In genomic region chr17:73433501-73433900, GRCh38 we compare ENCODE assay signal across 21 cellular contexts.
DNase-seq lines count a peak whose midpoint lies in the region; FAIRE-seq and TF ChIP-seq lines count a peak whose summit lies in the region.
"Had no signal": no experiment of that assay in that cellular context is flagged by ENCODE, and none has a peak within 500 bp of the region (broad histone marks: within the 10 kb centered on the region; RNA-seq: fewer than 3 reads in every experiment).

No MANE protein-coding gene starts in this region.

- POLR2A ChIA-PET in activated CD4-positive, alpha-beta T cell treated with anti-CD3 and anti-CD28 coated beads, Interleukin-2, amount 10 ng/mL, durations not matched to agents 7 days and 5 days (lab: Charles Lee), result no interaction called here

- H3K27me3 Mint-ChIP-seq in activated CD4-positive, alpha-beta T cell treated with anti-CD3 and anti-CD28 coated beads, Interleukin-2, amount 10 ng/mL, durations not matched to agents 7 days and 5 days, result no peaks in the 10 kb centered on the region
- H3K27me3 Mint-ChIP-seq: CD4-positive, alpha-beta T cell had no signal

- H3K9ac ChIP-seq in kidney (ENCODE audit: low read length in 2 of 2), result no peak overlapping the region
- H3K9ac ChIP-seq: BLaER1 treated with 17β-estradiol and CSF1 and Interleukin-3, amounts not matched to agents 10 nM and 100 nM had no signal

- no peak overlapping the region for H3K4me3 ChIP-seq in kidney (ENCODE audit: low read length in 2 of 2)
- H3K4me3 ChIP-seq: A549; BLaER1 treated with 17β-estradiol and CSF1 and Interleukin-3, amounts not matched to agents 10 nM and 100 nM had no signal

- peak overlapping the region; percentile 4 for H3K27ac Mint-ChIP-seq in activated CD4-positive, alpha-beta T cell treated with anti-CD3 and anti-CD28 coated beads, Interleukin-2, amount 10 ng/mL, durations not matched to agents 7 days and 5 days
- H3K27ac Mint-ChIP-seq: B cell; CD4-positive, alpha-beta T cell; CD8-positive, alpha-beta T cell had no signal

- H3K4me1 Mint-ChIP-seq in activated CD4-positive, alpha-beta T cell treated with anti-CD3 and anti-CD28 coated beads, Interleukin-2, amount 10 ng/mL, durations not matched to agents 7 days and 5 days, result peaks cover 22% of the 10 kb centered on the region

- TF ChIP-seq CTCF in kidney (IDR thresholded peaks at IDR 0.05; ENCODE audit: borderline replicate concordance, extremely low read depth, insufficient read depth), result no peak

- H3K9me3 ChIP-seq in KOPT-K1 (ENCODE audit: insufficient read depth, low read length, poor library complexity, severe bottlenecking) (no peaks in the 10 kb centered on the region), kidney (ENCODE audit: control insufficient read depth in 1 of 2, low read length in 2 of 2) (no peaks in the 10 kb centered on the region)
- H3K9me3 ChIP-seq: A549; BLaER1 treated with 17β-estradiol and CSF1 and Interleukin-3, amounts not matched to agents 10 nM and 100 nM; Caco-2 had no signal

- DNase-seq in activated CD4-positive, alpha-beta T cell treated with anti-CD3 and anti-CD28 coated beads, Interleukin-2, amount 10 ng/mL, durations not matched to agents 7 days and 5 days, result no peak
- DNase-seq in activated CD4-positive, alpha-beta T cell treated with anti-CD3 and anti-CD28 coated beads for 4 hours, result no peak
- DNase-seq in kidney (peak; percentile 64), caudate nucleus (lab: John Stamatoyannopoulos, UW) (no peak)
- DNase-seq: AML-193; Caco-2; Calu3; CD4-positive, alpha-beta T cell; CD8-positive, alpha-beta T cell; DMS79 treated with DMSO at 0.1 percent for 48 hours; GF-D8 had no signal

- H3K4me1 ChIP-seq in kidney (ENCODE audit: control insufficient read depth in 1 of 2, insufficient read depth in 1 of 2, low read depth in 1 of 2, low read length in 2 of 2), result no peaks in the 10 kb centered on the region
- H3K4me1 ChIP-seq: A549, Caco-2 had no signal

- no peak for FAIRE-seq in kidney (lab: Jason Lieb, UNC)
- FAIRE-seq: A549, D721Med, G401.6, GM12891, GM19239 had no signal

- intact Hi-C loops in kidney (cut with DNase I), result loop anchor here (5.0 kb wide), 1 partner anchor 279 kb away; no protein-coding TSS in a partner anchor

- no peak overlapping the region for H3K4me3 Mint-ChIP-seq in activated CD4-positive, alpha-beta T cell treated with anti-CD3 and anti-CD28 coated beads, Interleukin-2, amount 10 ng/mL, durations not matched to agents 7 days and 5 days
- H3K4me3 Mint-ChIP-seq: B cell; CD4-positive, alpha-beta T cell; CD8-positive, alpha-beta T cell had no signal

- no peaks in the 10 kb centered on the region for H3K36me3 Mint-ChIP-seq in activated CD4-positive, alpha-beta T cell treated with anti-CD3 and anti-CD28 coated beads, Interleukin-2, amount 10 ng/mL, durations not matched to agents 7 days and 5 days (ENCODE audit: low read depth)
- H3K36me3 Mint-ChIP-seq: CD8-positive, alpha-beta T cell had no signal

- peak overlapping the region; percentile 4 for H3K27ac ChIP-seq in KOPT-K1 (ENCODE audit: low read depth, low read length, poor library complexity, severe bottlenecking)
- no peak overlapping the region for H3K27ac ChIP-seq in kidney (ENCODE audit: low read depth in 2 of 2, low read length in 2 of 2)
- H3K27ac ChIP-seq in caudate nucleus (ENCODE audit: low read depth, low read length), result no peak overlapping the region
- H3K27ac ChIP-seq: 22Rv1; A549; BLaER1 treated with 17β-estradiol and CSF1 and Interleukin-3, amounts not matched to agents 10 nM and 100 nM; C4-2B had no signal

- no peaks in the 10 kb centered on the region for H3K9me3 Mint-ChIP-seq in activated CD4-positive, alpha-beta T cell treated with anti-CD3 and anti-CD28 coated beads, Interleukin-2, amount 10 ng/mL, durations not matched to agents 7 days and 5 days
- H3K9me3 Mint-ChIP-seq: CD4-positive, alpha-beta T cell; CD8-positive, alpha-beta T cell had no signal

- H3K36me3 ChIP-seq in KOPT-K1 (ENCODE audit: insufficient read depth, low read length) (no peaks in the 10 kb centered on the region), kidney (ENCODE audit: control insufficient read depth in 1 of 2, insufficient read depth in 2 of 2, low read length in 2 of 2) (no peaks in the 10 kb centered on the region)
- H3K36me3 ChIP-seq: BLaER1 treated with 17β-estradiol and CSF1 and Interleukin-3, amounts not matched to agents 10 nM and 100 nM had no signal

- CTCF ChIA-PET in activated CD4-positive, alpha-beta T cell treated with anti-CD3 and anti-CD28 coated beads, Interleukin-2, amount 10 ng/mL, durations not matched to agents 7 days and 5 days (lab: Charles Lee), result interaction anchor here (0.6 to 1.4 kb wide), 2 partner anchors 35 to 766 kb away, joined by 3 read pairs; no protein-coding TSS in a partner anchor
